Comparison of ENCODE assay signal across 1 cellular context in genomic region chr1:30731806-30732276, GRCh38.
TF ChIP-seq lines count a peak whose summit lies in the region.

No MANE protein-coding gene starts in this region.

TF ChIP-seq in K562, 482 proteins besides CTCF, POLR2A, EP300 and RAD21 (continued from another document and continues in another):
- TF ChIP-seq STAT6 (CRISPR knock-in tag; IDR thresholded peaks at IDR 0.05) (no peak), SP1 (CRISPR knock-in tag; IDR thresholded peaks at IDR 0.05) (no peak), PBX2 (CRISPR knock-in tag; IDR thresholded peaks at IDR 0.05; ENCODE audit: low read depth) (no peak), PBX2 (tag; conservative IDR thresholded peaks at IDR 0.05; ENCODE audit: low read depth) (no peak), THAP12 (CRISPR knock-in tag; IDR thresholded peaks at IDR 0.05) (no peak), ZBTB43 (CRISPR knock-in tag; IDR thresholded peaks at IDR 0.05) (peak; percentile 87; the same call in 1 of the 2 replicates), CBFA2T3 (IDR thresholded peaks at IDR 0.05) (peak; percentile 72), ZNF639 (CRISPR knock-in tag; conservative IDR thresholded peaks at IDR 0.05 in 1 of 2, IDR thresholded peaks at IDR 0.05 in 1 of 2) (no peak; a peak in 1 of 4 replicates), USF2 (CRISPR knock-in tag; IDR thresholded peaks at IDR 0.05) (no peak), ZNF121 (CRISPR knock-in tag; conservative IDR thresholded peaks at IDR 0.05) (no peak), MNT (conservative IDR thresholded peaks at IDR 0.05) (peak; percentile 40 to 55; a peak in 2 of 4 replicates), ZFPM2 (CRISPR knock-in tag; IDR thresholded peaks at IDR 0.05) (no peak), KHSRP (IDR thresholded peaks at IDR 0.05) (no peak), SUPT5H (IDR thresholded peaks at IDR 0.05) (peak; percentile 36), OTX1 (CRISPR knock-in tag; IDR thresholded peaks at IDR 0.05) (no peak), ELF4 (CRISPR knock-in tag; IDR thresholded peaks at IDR 0.05) (no peak), NCOR1 (IDR thresholded peaks at IDR 0.05) (no peak; the same call in 1 of the 2 replicates), POLR2AphosphoS2 (IDR thresholded peaks at IDR 0.05; ENCODE audit: low read length) (no peak; the same call in 1 of the 2 replicates), ZNF785 (CRISPR knock-in tag; IDR thresholded peaks at IDR 0.05) (no peak), MAX (CRISPR knock-in tag; IDR thresholded peaks at IDR 0.05) (peak; percentile 51), EZH2 (IDR thresholded peaks at IDR 0.05; ENCODE audit: borderline replicate concordance, low read depth, low read length) (no peak), ZBTB7A (IDR thresholded peaks at IDR 0.05; ENCODE audit: borderline replicate concordance, control insufficient read depth, low read depth, low read length) (peak; percentile 75; the same call in 1 of the 2 replicates), PYGO2 (tag; IDR thresholded peaks at IDR 0.05) (no peak), EGR1 (conservative IDR thresholded peaks at IDR 0.05) (peak; percentile 99), ZBTB8A (IDR thresholded peaks at IDR 0.05; ENCODE audit: partially characterized antibody) (no peak), ZNF384 (IDR thresholded peaks at IDR 0.05; ENCODE audit: low read depth, low read length) (no peak), ZNF282 (CRISPR knock-in tag; IDR thresholded peaks at IDR 0.05) (no peak), SMARCC2 (IDR thresholded peaks at IDR 0.05; ENCODE audit: low read depth) (peak; percentile 24; the same call in 1 of the 2 replicates), POLR2G (IDR thresholded peaks at IDR 0.05; ENCODE audit: low read depth, low read length) (no peak), GATAD2A (IDR thresholded peaks at IDR 0.05) (peak; percentile 87), RREB1 (CRISPR knock-in tag; IDR thresholded peaks at IDR 0.05) (peak; percentile 81), KLF1 (tag; IDR thresholded peaks at IDR 0.05) (no peak), ZNF212 (CRISPR knock-in tag; IDR thresholded peaks at IDR 0.05) (no peak), THRAP3 (IDR thresholded peaks at IDR 0.05; ENCODE audit: borderline replicate concordance) (no peak), ATF7 (IDR thresholded peaks at IDR 0.05) (peak; percentile 13; the same call in 1 of the 2 replicates), ZNF699 (CRISPR knock-in tag; IDR thresholded peaks at IDR 0.05; ENCODE audit: insufficient replicate concordance) (no peak), AFF4 (CRISPR knock-in tag; IDR thresholded peaks at IDR 0.05) (peak; percentile 61; the same call in 1 of the 2 replicates)
